9 cellular contexts compared by ENCODE assay signal in the genomic region with DNA sequence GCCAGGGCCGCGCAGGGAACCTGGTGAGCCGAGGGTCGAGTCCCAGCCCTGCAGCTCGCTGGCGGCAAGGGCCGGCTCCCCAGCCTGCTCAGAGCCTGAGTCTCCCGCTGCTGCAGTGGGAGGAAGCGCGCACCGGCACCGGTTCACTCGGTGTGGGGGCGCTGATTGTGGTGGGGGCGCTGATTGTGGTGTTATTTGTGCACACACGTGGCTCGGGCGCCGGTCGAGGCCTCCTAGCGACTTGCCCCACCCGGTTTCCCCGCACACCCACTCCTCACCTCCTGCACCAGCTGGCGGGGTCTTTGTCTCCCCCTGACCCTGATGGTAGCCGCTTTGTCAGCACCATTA.
DNase-seq lines count a peak whose midpoint lies in the region; ATAC-seq, FAIRE-seq and TF ChIP-seq lines count a peak whose summit lies in the region.
"Had no signal": no experiment of that assay in that cellular context is flagged by ENCODE, and none has a peak within 500 bp of the region (broad histone marks: within the 10 kb centered on the region; RNA-seq: fewer than 3 reads in every experiment).

No MANE protein-coding gene starts in this region.

- no peak overlapping the region for H3K4me3 Mint-ChIP-seq in Calu3 (ENCODE audit: low read depth, unreplicated experiment)
- H3K4me3 Mint-ChIP-seq: activated naive CD8-positive, alpha-beta T cell treated with anti-CD3 and anti-CD28 coated beads for 36 hours had no signal

- TF ChIP-seq POLR2A in sigmoid colon (IDR thresholded peaks at IDR 0.05) (no peak), H54 (IDR thresholded peaks at IDR 0.05; ENCODE audit: low read depth, low read length) (no peak)

- no peak for DNase-seq in colonic mucosa
- DNase-seq in sigmoid colon: no peak
- DNase-seq in Calu3: no peak
- DNase-seq in H54 (ENCODE audit: insufficient read length, low spot score): no peak
- no peak for DNase-seq in UCSD-AML1 (lab: John Stamatoyannopoulos, UW; ENCODE audit: unreplicated experiment)
- DNase-seq in sciatic nerve (ENCODE audit: low spot score): no peak

- H3K27ac Mint-ChIP-seq in Calu3 (ENCODE audit: unreplicated experiment): no peak overlapping the region
- H3K27ac Mint-ChIP-seq: activated naive CD8-positive, alpha-beta T cell treated with anti-CD3 and anti-CD28 coated beads for 36 hours had no signal

- ATAC-seq in GM19324 (IDR thresholded peaks at IDR 0.05; ENCODE audit: low FRiP score, unreplicated experiment): peak; percentile 5
- peak; percentile 13 for ATAC-seq in HG03159 (IDR thresholded peaks at IDR 0.05; ENCODE audit: unreplicated experiment)
- ATAC-seq in sciatic nerve: no peak

- BruUV-seq in Calu3 (replicated peaks; lab: Mats Ljungman, UMichigan): no TSS peak

- H3K4me1 Mint-ChIP-seq in Calu3 (ENCODE audit: low read depth, unreplicated experiment): no peaks in the 10 kb centered on the region
- H3K4me1 Mint-ChIP-seq: activated naive CD8-positive, alpha-beta T cell treated with anti-CD3 and anti-CD28 coated beads for 36 hours had no signal

- WGBS in sigmoid colon, 2 donors: 39% methylated on average over 25 of the region's 25 CpGs

- H3K36me3 ChIP-seq in colonic mucosa (no peaks in the 10 kb centered on the region), sigmoid colon (no peaks in the 10 kb centered on the region)

- intact Hi-C loops in colonic mucosa (cut with DNase I) (loop anchor here (5.0 to 10.0 kb wide), 2 partner anchors 265 to 687 kb away; a partner anchor contains a TSS), sigmoid colon (cut with DNase I) (loop anchor here (2.0 to 10.0 kb wide), 2 partner anchors 257 to 693 kb away; no protein-coding TSS in a partner anchor), Calu3 (cut with micrococcal nuclease; ENCODE audit: unreplicated experiment) (no loop called here), sciatic nerve (cut with DNase I) (no loop called here)

- H3K9ac ChIP-seq in colonic mucosa (ENCODE audit: low read depth in 2 of 2, low read length in 2 of 2): no peak overlapping the region

- H3K9me3 Mint-ChIP-seq in Calu3 (ENCODE audit: low read depth, unreplicated experiment): no peaks in the 10 kb centered on the region
- H3K9me3 Mint-ChIP-seq: activated naive CD8-positive, alpha-beta T cell treated with anti-CD3 and anti-CD28 coated beads for 36 hours had no signal

- no peaks in the 10 kb centered on the region for H3K36me3 Mint-ChIP-seq in Calu3 (ENCODE audit: insufficient read depth, unreplicated experiment)
- H3K36me3 Mint-ChIP-seq: activated naive CD8-positive, alpha-beta T cell treated with anti-CD3 and anti-CD28 coated beads for 36 hours had no signal

- no peak for FAIRE-seq in H54 (lab: Jason Lieb, UNC)

- no peak for TF ChIP-seq CTCF in colonic mucosa (IDR thresholded peaks at IDR 0.05)
- no peak for TF ChIP-seq CTCF in sigmoid colon (IDR thresholded peaks at IDR 0.05)
- no peak for TF ChIP-seq CTCF in Calu3 (IDR thresholded peaks at IDR 0.05; ENCODE audit: unreplicated experiment)

- peaks cover 7% of the 10 kb centered on the region for H3K27me3 ChIP-seq in colonic mucosa
- H3K27me3 ChIP-seq in sigmoid colon: peaks cover 2 to 35% (median 4%) of the 10 kb centered on the region in 3 donors

- peaks cover 97% of the 10 kb centered on the region for H3K27me3 Mint-ChIP-seq in Calu3 (ENCODE audit: unreplicated experiment)

- TF ChIP-seq EP300 in sigmoid colon (IDR thresholded peaks at IDR 0.05): no peak

- H3K4me1 ChIP-seq in colonic mucosa (no peaks in the 10 kb centered on the region), sigmoid colon (peaks cover 0 to 13% (median 10%) of the 10 kb centered on the region in 4 donors)

- H3K9me3 ChIP-seq in colonic mucosa (no peaks in the 10 kb centered on the region), sigmoid colon (no peaks in the 10 kb centered on the region)

- CTCF ChIA-PET in Calu3 (lab: Charles Lee): interaction anchor here (0.6 to 2.0 kb wide), 11 partner anchors 12 to 695 kb away, joined by 3 to 61 read pairs (median 3); a partner anchor contains a TSS

- H3K27ac ChIP-seq in colonic mucosa (no peak overlapping the region), sigmoid colon (no peak overlapping the region)

- H3K4me3 ChIP-seq in colonic mucosa (peak overlapping the region; percentile 33), sigmoid colon (peak overlapping the region in 3 of 4 donors; percentile 41 to 54 (median 43))

Comparison
In these comparisons a context has a peak if more than half of its experiments do, and no peak if none do; other contexts are left out.
1. intact Hi-C loops: an anchor here in colonic mucosa (5.0 to 10.0 kb wide) and sigmoid colon (2.0 to 10.0 kb wide); none called in Calu3 and sciatic nerve.